Comparison of ENCODE assay signal across 1 cellular context in genomic region chr3:158573714-158574113, GRCh38.
TF ChIP-seq lines count a peak whose summit lies in the region.

No MANE protein-coding gene starts in this region.

TF ChIP-seq in GM23338, 12 proteins besides CTCF, POLR2A, EP300 and RAD21 (continued from another document):
- TF ChIP-seq, protein P1, sequence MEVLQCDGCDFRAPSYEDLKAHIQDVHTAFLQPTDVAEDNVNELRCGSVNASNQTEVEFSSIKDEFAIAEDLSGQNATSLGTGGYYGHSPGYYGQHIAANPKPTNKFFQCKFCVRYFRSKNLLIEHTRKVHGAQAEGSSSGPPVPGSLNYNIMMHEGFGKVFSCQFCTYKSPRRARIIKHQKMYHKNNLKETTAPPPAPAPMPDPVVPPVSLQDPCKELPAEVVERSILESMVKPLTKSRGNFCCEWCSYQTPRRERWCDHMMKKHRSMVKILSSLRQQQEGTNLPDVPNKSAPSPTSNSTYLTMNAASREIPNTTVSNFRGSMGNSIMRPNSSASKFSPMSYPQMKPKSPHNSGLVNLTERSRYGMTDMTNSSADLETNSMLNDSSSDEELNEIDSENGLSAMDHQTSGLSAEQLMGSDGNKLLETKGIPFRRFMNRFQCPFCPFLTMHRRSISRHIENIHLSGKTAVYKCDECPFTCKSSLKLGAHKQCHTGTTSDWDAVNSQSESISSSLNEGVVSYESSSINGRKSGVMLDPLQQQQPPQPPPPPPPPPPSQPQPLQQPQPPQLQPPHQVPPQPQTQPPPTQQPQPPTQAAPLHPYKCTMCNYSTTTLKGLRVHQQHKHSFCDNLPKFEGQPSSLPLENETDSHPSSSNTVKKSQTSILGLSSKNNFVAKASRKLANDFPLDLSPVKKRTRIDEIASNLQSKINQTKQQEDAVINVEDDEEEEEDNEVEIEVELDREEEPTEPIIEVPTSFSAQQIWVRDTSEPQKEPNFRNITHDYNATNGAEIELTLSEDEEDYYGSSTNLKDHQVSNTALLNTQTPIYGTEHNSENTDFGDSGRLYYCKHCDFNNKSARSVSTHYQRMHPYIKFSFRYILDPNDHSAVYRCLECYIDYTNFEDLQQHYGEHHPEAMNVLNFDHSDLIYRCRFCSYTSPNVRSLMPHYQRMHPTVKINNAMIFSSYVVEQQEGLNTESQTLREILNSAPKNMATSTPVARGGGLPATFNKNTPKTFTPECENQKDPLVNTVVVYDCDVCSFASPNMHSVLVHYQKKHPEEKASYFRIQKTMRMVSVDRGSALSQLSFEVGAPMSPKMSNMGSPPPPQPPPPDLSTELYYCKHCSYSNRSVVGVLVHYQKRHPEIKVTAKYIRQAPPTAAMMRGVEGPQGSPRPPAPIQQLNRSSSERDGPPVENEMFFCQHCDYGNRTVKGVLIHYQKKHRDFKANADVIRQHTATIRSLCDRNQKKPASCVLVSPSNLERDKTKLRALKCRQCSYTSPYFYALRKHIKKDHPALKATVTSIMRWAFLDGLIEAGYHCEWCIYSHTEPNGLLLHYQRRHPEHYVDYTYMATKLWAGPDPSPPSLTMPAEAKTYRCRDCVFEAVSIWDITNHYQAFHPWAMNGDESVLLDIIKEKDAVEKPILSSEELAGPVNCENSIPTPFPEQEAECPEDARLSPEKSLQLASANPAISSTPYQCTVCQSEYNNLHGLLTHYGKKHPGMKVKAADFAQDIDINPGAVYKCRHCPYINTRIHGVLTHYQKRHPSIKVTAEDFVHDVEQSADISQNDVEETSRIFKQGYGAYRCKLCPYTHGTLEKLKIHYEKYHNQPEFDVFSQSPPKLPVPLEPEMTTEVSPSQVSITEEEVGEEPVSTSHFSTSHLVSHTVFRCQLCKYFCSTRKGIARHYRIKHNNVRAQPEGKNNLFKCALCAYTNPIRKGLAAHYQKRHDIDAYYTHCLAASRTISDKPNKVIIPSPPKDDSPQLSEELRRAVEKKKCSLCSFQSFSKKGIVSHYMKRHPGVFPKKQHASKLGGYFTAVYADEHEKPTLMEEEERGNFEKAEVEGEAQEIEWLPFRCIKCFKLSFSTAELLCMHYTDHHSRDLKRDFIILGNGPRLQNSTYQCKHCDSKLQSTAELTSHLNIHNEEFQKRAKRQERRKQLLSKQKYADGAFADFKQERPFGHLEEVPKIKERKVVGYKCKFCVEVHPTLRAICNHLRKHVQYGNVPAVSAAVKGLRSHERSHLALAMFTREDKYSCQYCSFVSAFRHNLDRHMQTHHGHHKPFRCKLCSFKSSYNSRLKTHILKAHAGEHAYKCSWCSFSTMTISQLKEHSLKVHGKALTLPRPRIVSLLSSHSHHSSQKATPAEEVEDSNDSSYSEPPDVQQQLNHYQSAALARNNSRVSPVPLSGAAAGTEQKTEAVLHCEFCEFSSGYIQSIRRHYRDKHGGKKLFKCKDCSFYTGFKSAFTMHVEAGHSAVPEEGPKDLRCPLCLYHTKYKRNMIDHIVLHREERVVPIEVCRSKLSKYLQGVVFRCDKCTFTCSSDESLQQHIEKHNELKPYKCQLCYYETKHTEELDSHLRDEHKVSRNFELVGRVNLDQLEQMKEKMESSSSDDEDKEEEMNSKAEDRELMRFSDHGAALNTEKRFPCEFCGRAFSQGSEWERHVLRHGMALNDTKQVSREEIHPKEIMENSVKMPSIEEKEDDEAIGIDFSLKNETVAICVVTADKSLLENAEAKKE (CRISPR knock-in tag; IDR thresholded peaks at IDR 0.05): no peak
- TF ChIP-seq EZH2phosphoT487 (IDR thresholded peaks at IDR 0.05; ENCODE audit: unreplicated experiment) (no peak), ZNF114 (CRISPR knock-in tag; IDR thresholded peaks at IDR 0.05) (no peak), REST (IDR thresholded peaks at IDR 0.05; ENCODE audit: unreplicated experiment) (no peak), NANOG (IDR thresholded peaks at IDR 0.05; ENCODE audit: borderline replicate concordance) (no peak), STAT1 (IDR thresholded peaks at IDR 0.05; ENCODE audit: unreplicated experiment) (no peak), ZNF331 (CRISPR knock-in tag; IDR thresholded peaks at IDR 0.05; ENCODE audit: low read depth) (no peak), ETS1 (IDR thresholded peaks at IDR 0.05) (no peak)
